19 cellular contexts compared by ENCODE assay signal in genomic region chr14:103508521-103508920, GRCh38.
"Had no signal": no experiment of that assay in that cellular context is flagged by ENCODE, and none has a peak within 500 bp of the region (broad histone marks: within the 10 kb centered on the region; RNA-seq: fewer than 3 reads in every experiment).

No MANE protein-coding gene starts in this region.

- DNase-seq: activated CD4-positive, alpha-beta T cell treated with anti-CD3 and anti-CD28 coated beads for 1 hour; activated CD8-positive, alpha-beta memory T cell treated with anti-CD3 and anti-CD28 coated beads, Interleukin-2, amount 50 U/mL, for 4 hours; activated CD8-positive, alpha-beta T cell treated with anti-CD3 and anti-CD28 coated beads for 36 hours; activated naive CD4-positive, alpha-beta T cell; brain microvascular endothelial cell; cerebellar nuclear complex; esophagus squamous epithelium; foreskin fibroblast; mesendoderm; retina; small intestine; stimulated activated naive CD4-positive, alpha-beta T cell; substantia nigra; SW 1271 had no signal

- H3K27ac ChIP-seq: brain microvascular endothelial cell, esophagus squamous epithelium, left lung, pancreas had no signal

- H3K27me3 Mint-ChIP-seq: activated CD8-positive, alpha-beta T cell treated with anti-CD3 and anti-CD28 coated beads for 36 hours had no signal

- H3K9me3 ChIP-seq: esophagus squamous epithelium, left lung, pancreas, upper lobe of left lung had no signal

- H3K27ac Mint-ChIP-seq: activated CD8-positive, alpha-beta T cell treated with anti-CD3 and anti-CD28 coated beads for 36 hours; activated T-helper 1 cell treated with anti-CD3 and anti-CD28 coated beads, Interleukin-12 subunit alpha, Interleukin-12 subunit beta, Interleukin-2, Interleukin-4 antibody, amounts not matched to agents 30 ng/mL and 10 ng/mL and 1 ng/mL, durations not matched to agents 14 hours and 24 hours and 36 hours had no signal

- ATAC-seq: activated CD8-positive, alpha-beta T cell treated with anti-CD3 and anti-CD28 coated beads for 36 hours; left lung; pancreas had no signal

- H3K4me3 ChIP-seq: dorsolateral prefrontal cortex, esophagus squamous epithelium, left lung, pancreas, upper lobe of left lung had no signal

- H3K27me3 ChIP-seq: brain microvascular endothelial cell, dorsolateral prefrontal cortex, esophagus squamous epithelium, left lung, pancreas, upper lobe of left lung had no signal

- H3K4me3 Mint-ChIP-seq: activated CD8-positive, alpha-beta T cell treated with anti-CD3 and anti-CD28 coated beads for 36 hours; activated T-helper 1 cell treated with anti-CD3 and anti-CD28 coated beads, Interleukin-12 subunit alpha, Interleukin-12 subunit beta, Interleukin-2, Interleukin-4 antibody, amounts not matched to agents 30 ng/mL and 10 ng/mL and 1 ng/mL, durations not matched to agents 14 hours and 24 hours and 36 hours had no signal

- H3K9me3 Mint-ChIP-seq: activated CD8-positive, alpha-beta T cell treated with anti-CD3 and anti-CD28 coated beads for 36 hours; activated T-helper 1 cell treated with anti-CD3 and anti-CD28 coated beads, Interleukin-12 subunit alpha, Interleukin-12 subunit beta, Interleukin-2, Interleukin-4 antibody, amounts not matched to agents 30 ng/mL and 10 ng/mL and 1 ng/mL, durations not matched to agents 14 hours and 24 hours and 36 hours had no signal
